In genomic region chr22:36197601-36198146, GRCh38 we compare ENCODE assay signal across 10 cellular contexts. TPM values are rescaled to one million over a fixed set of nuclear protein-coding genes. Genes with fewer than 3 reads are reported as not detected.
DNase-seq lines count a peak whose midpoint lies in the region; ATAC-seq, FAIRE-seq and TF ChIP-seq lines count a peak whose summit lies in the region.
"Had no signal": no experiment of that assay in that cellular context is flagged by ENCODE, and none has a peak within 500 bp of the region (broad histone marks: within the 10 kb centered on the region; RNA-seq: fewer than 3 reads in every experiment).

No MANE protein-coding gene starts in this region.

- no peaks in the 10 kb centered on the region for H3K9me2 ChIP-seq in Loucy (replicated peaks; ENCODE audit: low read depth, low read length)

- H3K9ac ChIP-seq in DND-41 (ENCODE audit: low read depth, low read length), result peak overlapping the region; percentile 22
- H3K9ac ChIP-seq in Loucy (ENCODE audit: low read depth, low read length, poor library complexity, severe bottlenecking), result peak overlapping the region; percentile 48
- H3K9ac ChIP-seq in duodenal mucosa (ENCODE audit: low read depth in 1 of 2, low read length in 2 of 2), result no peak overlapping the region
- H3K9ac ChIP-seq in neural progenitor cell, result no peak overlapping the region

- H4K20me1 ChIP-seq in DND-41 (ENCODE audit: insufficient read depth, low read length), result no peaks in the 10 kb centered on the region
- no peaks in the 10 kb centered on the region for H4K20me1 ChIP-seq in Loucy (ENCODE audit: insufficient read depth, low read length, poor library complexity, severe bottlenecking)
- no peaks in the 10 kb centered on the region for H4K20me1 ChIP-seq in neural progenitor cell (ENCODE audit: low read depth)

- H3K4me3 ChIP-seq in DND-41 (ENCODE audit: low read depth in 1 of 2, low read length in 2 of 2), result no peak overlapping the region
- peak overlapping the region; percentile 25 for H3K4me3 ChIP-seq in Loucy (ENCODE audit: low read length, poor library complexity, severe bottlenecking)
- H3K4me3 ChIP-seq in duodenal mucosa (ENCODE audit: low read depth in 1 of 2, low read length in 2 of 2), result no peak overlapping the region
- H3K4me3 ChIP-seq in neural progenitor cell, result peak overlapping the region; percentile 11
- H3K4me3 ChIP-seq: ascending aorta had no signal

- H3K27ac Mint-ChIP-seq in neural progenitor cell, result peak overlapping the region; percentile 95

- peak; percentile 59 for ATAC-seq in DND-41 (ENCODE audit: insufficient read depth, low read depth)
- ATAC-seq in HG03108 (IDR thresholded peaks at IDR 0.05; ENCODE audit: unreplicated experiment), result no peak

- H3K4me1 Mint-ChIP-seq in neural progenitor cell, result peaks cover 71% of the 10 kb centered on the region

- H3K79me2 ChIP-seq in DND-41 (ENCODE audit: insufficient read depth, low read length), result no peaks in the 10 kb centered on the region
- H3K79me2 ChIP-seq in Loucy (ENCODE audit: insufficient read depth, low read length), result no peaks in the 10 kb centered on the region
- H3K79me2 ChIP-seq in neural progenitor cell (ENCODE audit: low read depth), result no peaks in the 10 kb centered on the region

- peak overlapping the region; percentile 15; the same call in 1 of the 2 replicates for H3K4me2 ChIP-seq in DND-41 (ENCODE audit: insufficient read depth, low read length)
- peak overlapping the region; percentile 67 for H3K4me2 ChIP-seq in Loucy (ENCODE audit: low read depth, low read length, poor library complexity, severe bottlenecking)
- H3K4me2 ChIP-seq in neural progenitor cell, result peak overlapping the region; percentile 65

- peak overlapping the region; percentile 78 for H3K4me3 Mint-ChIP-seq in neural progenitor cell

- TF ChIP-seq CTCF in DND-41 (IDR thresholded peaks at IDR 0.05; ENCODE audit: borderline replicate concordance, extremely low read depth, low read length, poor library complexity, severe bottlenecking) (no peak), Loucy (conservative IDR thresholded peaks at IDR 0.05; ENCODE audit: low read length) (no peak), neural progenitor cell (IDR thresholded peaks at IDR 0.05) (no peak)

- no peaks in the 10 kb centered on the region for H3K36me3 Mint-ChIP-seq in neural progenitor cell

- H3F3A ChIP-seq in Loucy (ENCODE audit: low read depth) (0 out of 2 replicates have a peak, but pooled peaks cover 4% of the 10 kb centered on the region), neural progenitor cell (ENCODE audit: low read depth) (peaks cover 21% of the 10 kb centered on the region)

- FAIRE-seq in HTR-8/SVneo (lab: Jason Lieb, UNC), result no peak
- FAIRE-seq: kidney had no signal

- H3K27me3 ChIP-seq in DND-41 (ENCODE audit: insufficient read depth, low read length, poor library complexity), result no peaks in the 10 kb centered on the region
- H3K27me3 ChIP-seq in Loucy (ENCODE audit: insufficient read depth, low read length, poor library complexity, severe bottlenecking), result no peaks in the 10 kb centered on the region
- H3K27me3 ChIP-seq in duodenal mucosa (ENCODE audit: control insufficient read depth in 1 of 2, insufficient read depth in 2 of 2, low read length in 2 of 2), result no peaks in the 10 kb centered on the region
- H3K27me3 ChIP-seq in neural progenitor cell, result no peaks in the 10 kb centered on the region
- H3K27me3 ChIP-seq: ascending aorta had no signal

- H2AFZ ChIP-seq in DND-41 (ENCODE audit: low read depth, low read length), result no peak overlapping the region
- H2AFZ ChIP-seq in Loucy (ENCODE audit: low read length), result peak overlapping the region; percentile 38; the same call in 1 of the 2 replicates
- peak overlapping the region; percentile 45 for H2AFZ ChIP-seq in neural progenitor cell (replicated peaks)

- DNase-seq in DND-41 (peak; percentile 83), neural progenitor cell (ENCODE audit: low spot score) (peak; percentile 54), medulla oblongata (ENCODE audit: extremely low spot score) (no peak), G401 (ENCODE audit: low spot score) (no peak), HTR-8/SVneo (ENCODE audit: insufficient read length, low spot score) (no peak)
- DNase-seq: kidney had no signal

- no peaks in the 10 kb centered on the region for H3K9me3 Mint-ChIP-seq in neural progenitor cell

- H3K4me1 ChIP-seq in DND-41 (ENCODE audit: insufficient read depth, low read length) (peaks cover 52% of the 10 kb centered on the region), Loucy (ENCODE audit: insufficient read depth, low read length, poor library complexity, severe bottlenecking) (peaks cover 20% of the 10 kb centered on the region), duodenal mucosa (ENCODE audit: control insufficient read depth in 1 of 2, insufficient read depth in 2 of 2, low read length in 2 of 2) (peaks cover 21 to 22% of the 10 kb centered on the region in 2 donors), neural progenitor cell (peaks cover 45% of the 10 kb centered on the region)
- H3K4me1 ChIP-seq: ascending aorta had no signal

- H3K9me3 ChIP-seq in DND-41 (ENCODE audit: insufficient read depth, low read length, severe bottlenecking) (no peaks in the 10 kb centered on the region), Loucy (ENCODE audit: insufficient read depth, low read depth, low read length) (no peaks in the 10 kb centered on the region), duodenal mucosa (ENCODE audit: control insufficient read depth in 1 of 2, low read length in 2 of 2) (no peaks in the 10 kb centered on the region), neural progenitor cell (ENCODE audit: low read depth) (no peaks in the 10 kb centered on the region)
- H3K9me3 ChIP-seq: ascending aorta had no signal

- H3K27me3 Mint-ChIP-seq in neural progenitor cell (ENCODE audit: insufficient read depth, low read depth), result peaks cover 17% of the 10 kb centered on the region

- H3K36me3 ChIP-seq in DND-41 (ENCODE audit: insufficient read depth, low read length), result no peaks in the 10 kb centered on the region
- no peaks in the 10 kb centered on the region for H3K36me3 ChIP-seq in Loucy (ENCODE audit: insufficient read depth, low read length)
- H3K36me3 ChIP-seq in duodenal mucosa (ENCODE audit: control insufficient read depth in 1 of 2, insufficient read depth in 2 of 2, low read length in 2 of 2), result peaks cover 0 to 3% of the 10 kb centered on the region in 2 donors
- no peaks in the 10 kb centered on the region for H3K36me3 ChIP-seq in neural progenitor cell
- H3K36me3 ChIP-seq: ascending aorta had no signal

- in situ Hi-C loops in G401 (cut with HindIII; ENCODE audit: low sequenced_read_pairs), result no loop called here

- H3K27ac ChIP-seq in DND-41 (ENCODE audit: low read length) (peak overlapping the region; percentile 33), duodenal mucosa (ENCODE audit: low read depth, low read length) (peak overlapping the region; percentile 16), neural progenitor cell (peak overlapping the region; percentile 61)

RNA-seq across cellular contexts. Expression of gene APOL4, which starts 3.9 kb away (rescaled TPM):
- 0.56 and 0.82 TPM in 2 replicates for total RNA-seq in neural progenitor cell (ENCODE audit: low replicate concordance)
- not detected in 2 replicates for total RNA-seq in G401 (2014; rRNA removed; shearing (Covaris generic))
- total RNA-seq: ascending aorta had no signal

RNA-seq across cellular contexts. Expression of gene APOL3, which starts 37.1 kb away (rescaled TPM):
- not detected in 2 replicates for total RNA-seq in neural progenitor cell (ENCODE audit: low replicate concordance)
- total RNA-seq in G401 (2014; rRNA removed; shearing (Covaris generic)), result not detected in 2 replicates

RNA-seq across cellular contexts. Expression of gene APOL2, which starts 41.7 kb away (rescaled TPM):
- 10.9 and 12.8 TPM in 2 replicates for total RNA-seq in neural progenitor cell (ENCODE audit: low replicate concordance)
- total RNA-seq in G401 (2014; rRNA removed; shearing (Covaris generic)), result 22.8 and 33.5 TPM in 2 replicates

RNA-seq across cellular contexts. Expression of gene APOL1, which starts 55.3 kb away (rescaled TPM):
- not detected in 2 replicates for total RNA-seq in neural progenitor cell (ENCODE audit: low replicate concordance)
- not detected in 2 replicates for total RNA-seq in G401 (2014; rRNA removed; shearing (Covaris generic))

Comparison
In these comparisons a context has a peak if more than half of its experiments do, and no peak if none do; other contexts are left out.
1. DNase-seq: peak in DND-41 (single experiment) and neural progenitor cell (single experiment); none in medulla oblongata (single experiment), G401 (single experiment) and HTR-8/SVneo (single experiment).
2. H3K4me2 ChIP-seq: peak in every context shown above with its lines; median percentile 67 in Loucy; 65 in neural progenitor cell; 15 in DND-41.
3. H3K4me3 ChIP-seq: peak in Loucy (single experiment) and neural progenitor cell (single experiment); none in DND-41 (0 of 2) and duodenal mucosa (0 of 2).
4. H3K9ac ChIP-seq: peak in DND-41 (single experiment) and Loucy (single experiment); none in duodenal mucosa (0 of 2) and neural progenitor cell (single experiment).
5. Peak in every context shown above with its lines, with median percentiles within 50 percentile points of each other: H3K27ac ChIP-seq.